11 cellular contexts compared by ENCODE assay signal in genomic region chr11:12581923-12582322, GRCh38.
DNase-seq lines count a peak whose midpoint lies in the region; ATAC-seq and TF ChIP-seq lines count a peak whose summit lies in the region.
"Had no signal": no experiment of that assay in that cellular context is flagged by ENCODE, and none has a peak within 500 bp of the region (broad histone marks: within the 10 kb centered on the region; RNA-seq: fewer than 3 reads in every experiment).

No MANE protein-coding gene starts in this region.

- TF ChIP-seq CTCF in AG10803 (conservative IDR thresholded peaks at IDR 0.05; ENCODE audit: low read length) (no peak), HEK293 (tag by site-specific recombination; IDR thresholded peaks at IDR 0.05) (no peak)

- no peaks in the 10 kb centered on the region for H3K36me3 ChIP-seq in HEK293 (ENCODE audit: control insufficient read depth in 2 of 2, insufficient read depth in 1 of 2, low read length in 2 of 2)

- CTCF ChIA-PET in HEK293 (lab: Yijun Ruan, JAX), result interaction anchor here (1.1 kb wide), 1 partner anchor 251 kb away, joined by 3 read pairs; no protein-coding TSS in a partner anchor

- POLR2A ChIA-PET in HEK293 (lab: Yijun Ruan, JAX), result no interaction called here

- H3K9me3 ChIP-seq in HEK293 (ENCODE audit: control insufficient read depth, insufficient read depth, low read depth, low read length), result no peaks in the 10 kb centered on the region

- no peak for ATAC-seq in GM19023 (IDR thresholded peaks at IDR 0.05; ENCODE audit: unreplicated experiment)
- ATAC-seq in GM21528 (IDR thresholded peaks at IDR 0.05; ENCODE audit: low FRiP score, unreplicated experiment), result no peak
- ATAC-seq: effector memory CD8-positive, alpha-beta T cell had no signal

- no peak overlapping the region for H3K4me3 ChIP-seq in AG10803 (ENCODE audit: low read length)
- no peak overlapping the region for H3K4me3 ChIP-seq in HEK293 (ENCODE audit: low read depth, low read length)

- H3K27ac ChIP-seq in HEK293 (ENCODE audit: extremely low read depth, low read depth, low read length), result no peak overlapping the region

- no peaks in the 10 kb centered on the region for H3K4me1 ChIP-seq in HEK293 (ENCODE audit: control insufficient read depth, insufficient read depth, low read length)

- DNase-seq in AG10803 (ENCODE audit: low read depth) (peak; percentile 79), SW480 (ENCODE audit: low spot score) (peak; percentile 51), islet precursor cell (peak; percentile 97), amygdala (lab: John Stamatoyannopoulos, UW) (no peak), GM19238 (ENCODE audit: insufficient read length, low spot score) (no peak)
- DNase-seq: activated CD4-positive, alpha-beta memory T cell treated with anti-CD3 and anti-CD28 coated beads for 36 hours; effector memory CD8-positive, alpha-beta T cell; NCI-H1048 had no signal

TF ChIP-seq in HEK293, 187 proteins besides CTCF, POLR2A, EP300 and RAD21:
- TF ChIP-seq ZBTB17 (tag by site-specific recombination; IDR thresholded peaks at IDR 0.05), result peak; percentile 40; the same call in 1 of the 2 replicates
- TF ChIP-seq ZBTB44 (tag by site-specific recombination; IDR thresholded peaks at IDR 0.05), result peak; percentile 79
- TF ChIP-seq ZNF544 (tag by site-specific recombination; IDR thresholded peaks at IDR 0.05), result no peak
- no peak for TF ChIP-seq SP2 (tag by site-specific recombination; IDR thresholded peaks at IDR 0.05)
- TF ChIP-seq ZFHX2 (tag by site-specific recombination; conservative IDR thresholded peaks at IDR 0.05), result peak; percentile 25; the same call in 1 of the 2 replicates
- TF ChIP-seq ZNF335 (tag by site-specific recombination; conservative IDR thresholded peaks at IDR 0.05), result peak; percentile 25; the same call in 1 of the 2 replicates

Comparison
In these comparisons a context has a peak if more than half of its experiments do, and no peak if none do; other contexts are left out.
1. DNase-seq: peak in AG10803 (single experiment), SW480 (single experiment) and islet precursor cell (single experiment); none in amygdala (0 of 56) and GM19238 (single experiment).